In the genomic region with DNA sequence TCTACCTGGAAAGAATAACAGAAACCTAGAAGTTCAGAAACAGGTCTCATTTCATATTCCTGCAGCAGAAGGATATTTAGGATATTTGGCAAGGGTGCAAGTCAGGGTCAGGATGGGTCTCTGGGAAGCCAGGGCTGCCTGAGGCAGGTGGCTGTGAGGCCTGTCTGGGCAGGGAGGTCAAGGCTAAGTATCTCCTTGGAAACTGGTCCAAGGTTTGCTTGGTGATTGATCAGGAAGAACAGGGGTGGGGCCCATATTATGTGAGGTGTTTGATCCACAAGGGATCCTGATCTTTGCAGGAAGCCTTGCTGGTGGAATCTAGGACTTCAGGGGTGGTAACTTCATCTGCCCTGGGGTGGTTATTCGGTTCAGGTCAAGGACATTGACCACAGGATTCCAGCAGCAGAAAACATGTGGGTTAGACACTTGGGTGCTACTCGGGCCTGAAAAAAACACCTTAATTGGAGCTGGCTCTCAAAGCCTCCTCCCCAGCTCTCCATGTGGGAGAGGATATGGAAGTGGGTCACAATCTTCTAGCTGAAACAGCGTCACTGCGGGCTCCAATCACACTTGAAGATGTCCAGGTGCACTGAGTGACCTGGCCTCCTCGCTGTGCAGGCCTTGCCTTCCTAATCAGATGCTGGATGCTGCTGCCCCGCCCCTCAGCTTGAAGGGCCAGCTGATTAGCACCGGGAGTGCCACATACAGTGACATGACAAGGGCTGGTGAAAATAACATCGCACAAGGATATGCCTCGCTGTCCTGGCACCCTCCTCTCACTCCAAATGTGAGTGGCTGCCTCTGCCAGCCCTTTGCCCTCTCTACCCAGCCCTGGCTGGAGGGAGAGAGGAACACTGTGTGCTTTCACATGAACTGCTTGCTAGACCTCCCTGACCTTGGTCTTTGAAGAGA, we compare ENCODE assay signal across 1 cellular context.
TF ChIP-seq lines count a peak whose summit lies in the region.

No MANE protein-coding gene starts in this region.

TF ChIP-seq in HepG2, 621 proteins besides CTCF, POLR2A, EP300 and RAD21:
- TF ChIP-seq ZBTB7B (CRISPR knock-in tag; IDR thresholded peaks at IDR 0.05) (no peak), XRCC5 (optimal IDR thresholded peaks at IDR 0.05; ENCODE audit: low read length) (peak; percentile 42), MBNL3 (CRISPR knock-in tag; conservative IDR thresholded peaks at IDR 0.05) (no peak), NR2F6 (IDR thresholded peaks at IDR 0.05) (no peak), NR2F6 (CRISPR knock-in tag; IDR thresholded peaks at IDR 0.05) (peak; percentile 18; the same call in 1 of the 2 replicates), ARNT (IDR thresholded peaks at IDR 0.05) (no peak), ZNF598 (CRISPR knock-in tag; IDR thresholded peaks at IDR 0.05; ENCODE audit: borderline replicate concordance) (no peak), SP5 (CRISPR knock-in tag; IDR thresholded peaks at IDR 0.05; ENCODE audit: borderline replicate concordance, low read depth) (peak; percentile 78), MXD4 (CRISPR knock-in tag; IDR thresholded peaks at IDR 0.05) (0 out of 2 replicates have a peak, but pooled peaks have one; percentile 23), SCMH1 (CRISPR knock-in tag; IDR thresholded peaks at IDR 0.05; ENCODE audit: borderline replicate concordance) (no peak), ZBTB38 (CRISPR knock-in tag; IDR thresholded peaks at IDR 0.05) (no peak), RXRA (CRISPR knock-in tag; IDR thresholded peaks at IDR 0.05) (peak; percentile 26; the same call in 1 of the 2 replicates), NONO (IDR thresholded peaks at IDR 0.05) (no peak), NONO (CRISPR knock-in tag; conservative IDR thresholded peaks at IDR 0.05) (no peak), ZNF75D (CRISPR knock-in tag; IDR thresholded peaks at IDR 0.05; ENCODE audit: borderline replicate concordance) (no peak), ZBTB20 (CRISPR knock-in tag; IDR thresholded peaks at IDR 0.05; ENCODE audit: borderline replicate concordance, low read depth) (no peak), ZNF564 (CRISPR knock-in tag; IDR thresholded peaks at IDR 0.05) (no peak), MAFK (conservative IDR thresholded peaks at IDR 0.05 in 1 of 2, IDR thresholded peaks at IDR 0.05 in 1 of 2; ENCODE audit: low read length in 2 of 2) (no peak), ZNF772 (CRISPR knock-in tag; IDR thresholded peaks at IDR 0.05) (peak; percentile 38; the same call in 1 of the 2 replicates), SIN3A (IDR thresholded peaks at IDR 0.05; ENCODE audit: borderline replicate concordance, low read depth, low read length) (no peak), ZKSCAN5 (CRISPR knock-in tag; IDR thresholded peaks at IDR 0.05) (no peak), SAP130 (CRISPR knock-in tag; IDR thresholded peaks at IDR 0.05; ENCODE audit: low read depth) (peak; percentile 58; the same call in 1 of the 2 replicates), MYC (CRISPR knock-in tag; IDR thresholded peaks at IDR 0.05; ENCODE audit: borderline replicate concordance) (peak; percentile 31; the same call in 1 of the 2 replicates), ZFP36L2 (CRISPR knock-in tag; IDR thresholded peaks at IDR 0.05) (no peak), ZNF207 (IDR thresholded peaks at IDR 0.05; ENCODE audit: borderline replicate concordance) (no peak), ZFX (CRISPR knock-in tag; IDR thresholded peaks at IDR 0.05; ENCODE audit: low read depth) (0 out of 2 replicates have a peak, but pooled peaks have one; percentile 27), MIXL1 (CRISPR knock-in tag; IDR thresholded peaks at IDR 0.05) (no peak), MTA1 (CRISPR knock-in tag; IDR thresholded peaks at IDR 0.05; ENCODE audit: borderline replicate concordance) (peak; percentile 65; the same call in 1 of the 2 replicates), ZNF501 (CRISPR knock-in tag; IDR thresholded peaks at IDR 0.05) (no peak), SALL1 (CRISPR knock-in tag; IDR thresholded peaks at IDR 0.05) (peak; percentile 29; the same call in 1 of the 2 replicates), ZNF7 (CRISPR knock-in tag; IDR thresholded peaks at IDR 0.05) (no peak), NFKBIZ (CRISPR knock-in tag; IDR thresholded peaks at IDR 0.05) (no peak), HNRNPL (IDR thresholded peaks at IDR 0.05; ENCODE audit: low read depth, low read length) (0 out of 2 replicates have a peak, but pooled peaks have one; percentile 64), HDAC2 (CRISPR knock-in tag; IDR thresholded peaks at IDR 0.05) (peak; percentile 22; the same call in 1 of the 2 replicates), CEBPG (CRISPR knock-in tag; IDR thresholded peaks at IDR 0.05) (no peak), PHF8 (CRISPR knock-in tag; IDR thresholded peaks at IDR 0.05) (peak; percentile 27; the same call in 1 of the 2 replicates)
- TF ChIP-seq, protein P1, sequence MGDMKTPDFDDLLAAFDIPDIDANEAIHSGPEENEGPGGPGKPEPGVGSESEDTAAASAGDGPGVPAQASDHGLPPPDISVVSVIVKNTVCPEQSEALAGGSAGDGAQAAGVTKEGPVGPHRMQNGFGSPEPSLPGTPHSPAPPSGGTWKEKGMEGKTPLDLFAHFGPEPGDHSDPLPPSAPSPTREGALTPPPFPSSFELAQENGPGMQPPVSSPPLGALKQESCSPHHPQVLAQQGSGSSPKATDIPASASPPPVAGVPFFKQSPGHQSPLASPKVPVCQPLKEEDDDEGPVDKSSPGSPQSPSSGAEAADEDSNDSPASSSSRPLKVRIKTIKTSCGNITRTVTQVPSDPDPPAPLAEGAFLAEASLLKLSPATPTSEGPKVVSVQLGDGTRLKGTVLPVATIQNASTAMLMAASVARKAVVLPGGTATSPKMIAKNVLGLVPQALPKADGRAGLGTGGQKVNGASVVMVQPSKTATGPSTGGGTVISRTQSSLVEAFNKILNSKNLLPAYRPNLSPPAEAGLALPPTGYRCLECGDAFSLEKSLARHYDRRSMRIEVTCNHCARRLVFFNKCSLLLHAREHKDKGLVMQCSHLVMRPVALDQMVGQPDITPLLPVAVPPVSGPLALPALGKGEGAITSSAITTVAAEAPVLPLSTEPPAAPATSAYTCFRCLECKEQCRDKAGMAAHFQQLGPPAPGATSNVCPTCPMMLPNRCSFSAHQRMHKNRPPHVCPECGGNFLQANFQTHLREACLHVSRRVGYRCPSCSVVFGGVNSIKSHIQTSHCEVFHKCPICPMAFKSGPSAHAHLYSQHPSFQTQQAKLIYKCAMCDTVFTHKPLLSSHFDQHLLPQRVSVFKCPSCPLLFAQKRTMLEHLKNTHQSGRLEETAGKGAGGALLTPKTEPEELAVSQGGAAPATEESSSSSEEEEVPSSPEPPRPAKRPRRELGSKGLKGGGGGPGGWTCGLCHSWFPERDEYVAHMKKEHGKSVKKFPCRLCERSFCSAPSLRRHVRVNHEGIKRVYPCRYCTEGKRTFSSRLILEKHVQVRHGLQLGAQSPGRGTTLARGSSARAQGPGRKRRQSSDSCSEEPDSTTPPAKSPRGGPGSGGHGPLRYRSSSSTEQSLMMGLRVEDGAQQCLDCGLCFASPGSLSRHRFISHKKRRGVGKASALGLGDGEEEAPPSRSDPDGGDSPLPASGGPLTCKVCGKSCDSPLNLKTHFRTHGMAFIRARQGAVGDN (CRISPR knock-in tag; IDR thresholded peaks at IDR 0.05) = peak; percentile 56
- TF ChIP-seq, protein P2, sequence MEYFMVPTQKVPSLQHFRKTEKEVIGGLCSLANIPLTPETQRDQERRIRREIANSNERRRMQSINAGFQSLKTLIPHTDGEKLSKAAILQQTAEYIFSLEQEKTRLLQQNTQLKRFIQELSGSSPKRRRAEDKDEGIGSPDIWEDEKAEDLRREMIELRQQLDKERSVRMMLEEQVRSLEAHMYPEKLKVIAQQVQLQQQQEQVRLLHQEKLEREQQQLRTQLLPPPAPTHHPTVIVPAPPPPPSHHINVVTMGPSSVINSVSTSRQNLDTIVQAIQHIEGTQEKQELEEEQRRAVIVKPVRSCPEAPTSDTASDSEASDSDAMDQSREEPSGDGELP (IDR thresholded peaks at IDR 0.05; ENCODE audit: borderline replicate concordance, low read depth) = peak; percentile 87; the same call in 1 of the 2 replicates
- TF ChIP-seq, protein P3, sequence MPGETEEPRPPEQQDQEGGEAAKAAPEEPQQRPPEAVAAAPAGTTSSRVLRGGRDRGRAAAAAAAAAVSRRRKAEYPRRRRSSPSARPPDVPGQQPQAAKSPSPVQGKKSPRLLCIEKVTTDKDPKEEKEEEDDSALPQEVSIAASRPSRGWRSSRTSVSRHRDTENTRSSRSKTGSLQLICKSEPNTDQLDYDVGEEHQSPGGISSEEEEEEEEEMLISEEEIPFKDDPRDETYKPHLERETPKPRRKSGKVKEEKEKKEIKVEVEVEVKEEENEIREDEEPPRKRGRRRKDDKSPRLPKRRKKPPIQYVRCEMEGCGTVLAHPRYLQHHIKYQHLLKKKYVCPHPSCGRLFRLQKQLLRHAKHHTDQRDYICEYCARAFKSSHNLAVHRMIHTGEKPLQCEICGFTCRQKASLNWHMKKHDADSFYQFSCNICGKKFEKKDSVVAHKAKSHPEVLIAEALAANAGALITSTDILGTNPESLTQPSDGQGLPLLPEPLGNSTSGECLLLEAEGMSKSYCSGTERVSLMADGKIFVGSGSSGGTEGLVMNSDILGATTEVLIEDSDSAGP (CRISPR knock-in tag; IDR thresholded peaks at IDR 0.05; ENCODE audit: borderline replicate concordance) = 0 out of 2 replicates have a peak, but pooled peaks have one; percentile 21
- TF ChIP-seq, protein P4, sequence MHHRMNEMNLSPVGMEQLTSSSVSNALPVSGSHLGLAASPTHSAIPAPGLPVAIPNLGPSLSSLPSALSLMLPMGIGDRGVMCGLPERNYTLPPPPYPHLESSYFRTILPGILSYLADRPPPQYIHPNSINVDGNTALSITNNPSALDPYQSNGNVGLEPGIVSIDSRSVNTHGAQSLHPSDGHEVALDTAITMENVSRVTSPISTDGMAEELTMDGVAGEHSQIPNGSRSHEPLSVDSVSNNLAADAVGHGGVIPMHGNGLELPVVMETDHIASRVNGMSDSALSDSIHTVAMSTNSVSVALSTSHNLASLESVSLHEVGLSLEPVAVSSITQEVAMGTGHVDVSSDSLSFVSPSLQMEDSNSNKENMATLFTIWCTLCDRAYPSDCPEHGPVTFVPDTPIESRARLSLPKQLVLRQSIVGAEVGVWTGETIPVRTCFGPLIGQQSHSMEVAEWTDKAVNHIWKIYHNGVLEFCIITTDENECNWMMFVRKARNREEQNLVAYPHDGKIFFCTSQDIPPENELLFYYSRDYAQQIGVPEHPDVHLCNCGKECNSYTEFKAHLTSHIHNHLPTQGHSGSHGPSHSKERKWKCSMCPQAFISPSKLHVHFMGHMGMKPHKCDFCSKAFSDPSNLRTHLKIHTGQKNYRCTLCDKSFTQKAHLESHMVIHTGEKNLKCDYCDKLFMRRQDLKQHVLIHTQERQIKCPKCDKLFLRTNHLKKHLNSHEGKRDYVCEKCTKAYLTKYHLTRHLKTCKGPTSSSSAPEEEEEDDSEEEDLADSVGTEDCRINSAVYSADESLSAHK (CRISPR knock-in tag; IDR thresholded peaks at IDR 0.05; ENCODE audit: borderline replicate concordance) = no peak
- TF ChIP-seq, protein P5, sequence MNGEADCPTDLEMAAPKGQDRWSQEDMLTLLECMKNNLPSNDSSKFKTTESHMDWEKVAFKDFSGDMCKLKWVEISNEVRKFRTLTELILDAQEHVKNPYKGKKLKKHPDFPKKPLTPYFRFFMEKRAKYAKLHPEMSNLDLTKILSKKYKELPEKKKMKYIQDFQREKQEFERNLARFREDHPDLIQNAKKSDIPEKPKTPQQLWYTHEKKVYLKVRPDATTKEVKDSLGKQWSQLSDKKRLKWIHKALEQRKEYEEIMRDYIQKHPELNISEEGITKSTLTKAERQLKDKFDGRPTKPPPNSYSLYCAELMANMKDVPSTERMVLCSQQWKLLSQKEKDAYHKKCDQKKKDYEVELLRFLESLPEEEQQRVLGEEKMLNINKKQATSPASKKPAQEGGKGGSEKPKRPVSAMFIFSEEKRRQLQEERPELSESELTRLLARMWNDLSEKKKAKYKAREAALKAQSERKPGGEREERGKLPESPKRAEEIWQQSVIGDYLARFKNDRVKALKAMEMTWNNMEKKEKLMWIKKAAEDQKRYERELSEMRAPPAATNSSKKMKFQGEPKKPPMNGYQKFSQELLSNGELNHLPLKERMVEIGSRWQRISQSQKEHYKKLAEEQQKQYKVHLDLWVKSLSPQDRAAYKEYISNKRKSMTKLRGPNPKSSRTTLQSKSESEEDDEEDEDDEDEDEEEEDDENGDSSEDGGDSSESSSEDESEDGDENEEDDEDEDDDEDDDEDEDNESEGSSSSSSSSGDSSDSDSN (CRISPR knock-in tag; IDR thresholded peaks at IDR 0.05) = no peak
- TF ChIP-seq, protein P6, sequence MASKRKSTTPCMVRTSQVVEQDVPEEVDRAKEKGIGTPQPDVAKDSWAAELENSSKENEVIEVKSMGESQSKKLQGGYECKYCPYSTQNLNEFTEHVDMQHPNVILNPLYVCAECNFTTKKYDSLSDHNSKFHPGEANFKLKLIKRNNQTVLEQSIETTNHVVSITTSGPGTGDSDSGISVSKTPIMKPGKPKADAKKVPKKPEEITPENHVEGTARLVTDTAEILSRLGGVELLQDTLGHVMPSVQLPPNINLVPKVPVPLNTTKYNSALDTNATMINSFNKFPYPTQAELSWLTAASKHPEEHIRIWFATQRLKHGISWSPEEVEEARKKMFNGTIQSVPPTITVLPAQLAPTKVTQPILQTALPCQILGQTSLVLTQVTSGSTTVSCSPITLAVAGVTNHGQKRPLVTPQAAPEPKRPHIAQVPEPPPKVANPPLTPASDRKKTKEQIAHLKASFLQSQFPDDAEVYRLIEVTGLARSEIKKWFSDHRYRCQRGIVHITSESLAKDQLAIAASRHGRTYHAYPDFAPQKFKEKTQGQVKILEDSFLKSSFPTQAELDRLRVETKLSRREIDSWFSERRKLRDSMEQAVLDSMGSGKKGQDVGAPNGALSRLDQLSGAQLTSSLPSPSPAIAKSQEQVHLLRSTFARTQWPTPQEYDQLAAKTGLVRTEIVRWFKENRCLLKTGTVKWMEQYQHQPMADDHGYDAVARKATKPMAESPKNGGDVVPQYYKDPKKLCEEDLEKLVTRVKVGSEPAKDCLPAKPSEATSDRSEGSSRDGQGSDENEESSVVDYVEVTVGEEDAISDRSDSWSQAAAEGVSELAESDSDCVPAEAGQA (IDR thresholded peaks at IDR 0.05; ENCODE audit: low read depth) = no peak
- TF ChIP-seq, protein P6 (CRISPR knock-in tag; IDR thresholded peaks at IDR 0.05; ENCODE audit: borderline replicate concordance) = no peak
